10 cellular contexts compared by ENCODE assay signal in the genomic region with DNA sequence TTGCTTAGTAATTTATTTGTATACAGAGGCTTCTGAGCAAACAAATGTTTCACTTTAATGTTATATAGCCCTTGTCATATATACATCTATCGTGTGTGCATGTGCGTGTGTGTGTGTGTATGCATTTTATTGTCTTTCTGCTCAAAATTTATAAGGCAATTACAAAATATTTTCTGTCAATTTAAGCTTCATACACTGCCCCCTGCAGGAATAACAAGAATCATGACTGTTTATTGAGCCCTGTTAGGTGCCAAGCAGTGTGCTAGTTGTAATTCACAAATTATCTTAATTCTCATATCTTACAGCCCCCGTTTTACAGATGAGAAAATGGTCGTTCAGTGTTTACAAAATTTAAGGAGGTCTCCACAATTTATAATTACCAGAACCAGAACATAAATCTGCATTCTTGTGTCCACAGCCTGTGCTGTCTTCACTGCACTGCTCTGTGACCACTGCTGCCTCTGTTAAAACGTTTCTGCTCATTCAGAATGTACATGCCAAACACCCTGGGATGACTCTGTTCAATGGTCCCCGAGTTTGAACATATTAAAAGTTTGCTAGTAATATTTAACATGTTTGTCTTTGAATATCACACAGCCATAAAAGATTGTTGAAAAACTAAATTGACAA.
DNase-seq lines count a peak whose midpoint lies in the region; ATAC-seq, FAIRE-seq and TF ChIP-seq lines count a peak whose summit lies in the region.
"Had no signal": no experiment of that assay in that cellular context is flagged by ENCODE, and none has a peak within 500 bp of the region (broad histone marks: within the 10 kb centered on the region; RNA-seq: fewer than 3 reads in every experiment).

No MANE protein-coding gene starts in this region.

- no peaks in the 10 kb centered on the region for H3K79me1 ChIP-seq in mesenchymal stem cell (replicated peaks; ENCODE audit: low read length, poor library complexity, severe bottlenecking)

- H2BK120ac ChIP-seq in mesenchymal stem cell (ENCODE audit: low read depth, low read length) = no peak overlapping the region

- FAIRE-seq in bronchial epithelial cell (lab: Jason Lieb, UNC) = no peak

- no peak overlapping the region for H3K23ac ChIP-seq in mesenchymal stem cell (ENCODE audit: low read length in 2 of 2)

- H3K27me3 Mint-ChIP-seq in CD4-positive, CD25-positive, alpha-beta regulatory T cell = no peaks in the 10 kb centered on the region
- H3K27me3 Mint-ChIP-seq: activated T-helper 17 cell treated with anti-CD3 and anti-CD28 coated beads, Interleukin-2, amount 50 U/mL, for 72 hours had no signal

- H3K9me3 Mint-ChIP-seq in CD4-positive, CD25-positive, alpha-beta regulatory T cell = no peaks in the 10 kb centered on the region
- H3K9me3 Mint-ChIP-seq: activated T-helper 17 cell treated with anti-CD3 and anti-CD28 coated beads, Interleukin-2, amount 50 U/mL, for 72 hours had no signal

- no peak overlapping the region for H3K14ac ChIP-seq in mesenchymal stem cell (ENCODE audit: low read length in 2 of 2)

- ATAC-seq in CD4-positive, CD25-positive, alpha-beta regulatory T cell (ENCODE audit: low read depth in 2 of 2) = no peak
- ATAC-seq in GM21447 (IDR thresholded peaks at IDR 0.05; ENCODE audit: unreplicated experiment) = no peak
- ATAC-seq: activated T-helper 17 cell treated with anti-CD3 and anti-CD28 coated beads, Interleukin-2, amount 50 U/mL, for 72 hours had no signal

- H2BK12ac ChIP-seq in mesenchymal stem cell (ENCODE audit: low read length in 2 of 2) = no peak overlapping the region

- no peak overlapping the region for H3K18ac ChIP-seq in mesenchymal stem cell (ENCODE audit: low read depth in 1 of 2, low read length in 2 of 2)

- no peak overlapping the region for H3K9ac ChIP-seq in mesenchymal stem cell (ENCODE audit: low read length)

- no peak overlapping the region for H3K4me3 ChIP-seq in CD4-positive, CD25-positive, alpha-beta regulatory T cell (ENCODE audit: low read depth, low read length)
- H3K4me3 ChIP-seq in bronchial epithelial cell (ENCODE audit: low read depth, low read length) = no peak overlapping the region
- no peak overlapping the region for H3K4me3 ChIP-seq in mesenchymal stem cell (ENCODE audit: insufficient read depth in 1 of 2, low read depth in 1 of 2, low read length in 2 of 2)
- no peak overlapping the region for H3K4me3 ChIP-seq in suprapubic skin

- no peak overlapping the region for H2AFZ ChIP-seq in mesenchymal stem cell (ENCODE audit: low read depth, low read length)

- no peak overlapping the region for H4K8ac ChIP-seq in mesenchymal stem cell (ENCODE audit: low read length)

- H3K4me1 Mint-ChIP-seq in CD4-positive, CD25-positive, alpha-beta regulatory T cell = no peaks in the 10 kb centered on the region
- H3K4me1 Mint-ChIP-seq: activated T-helper 17 cell treated with anti-CD3 and anti-CD28 coated beads, Interleukin-2, amount 50 U/mL, for 72 hours had no signal

- H3K27me3 ChIP-seq in CD4-positive, CD25-positive, alpha-beta regulatory T cell (ENCODE audit: control insufficient read depth, insufficient read depth, low read length) = no peaks in the 10 kb centered on the region
- no peaks in the 10 kb centered on the region for H3K27me3 ChIP-seq in bronchial epithelial cell (ENCODE audit: control insufficient read depth, insufficient read depth, low read length)
- no peaks in the 10 kb centered on the region for H3K27me3 ChIP-seq in mesenchymal stem cell (ENCODE audit: control insufficient read depth in 1 of 2, insufficient read depth in 1 of 2, low read length in 2 of 2)
- no peaks in the 10 kb centered on the region for H3K27me3 ChIP-seq in suprapubic skin

- no peak overlapping the region for H3K27ac Mint-ChIP-seq in CD4-positive, CD25-positive, alpha-beta regulatory T cell
- H3K27ac Mint-ChIP-seq: activated T-helper 17 cell treated with anti-CD3 and anti-CD28 coated beads, Interleukin-2, amount 50 U/mL, for 72 hours had no signal

- TF ChIP-seq EP300 in suprapubic skin (IDR thresholded peaks at IDR 0.05) = no peak

- H3K27ac ChIP-seq in CD4-positive, CD25-positive, alpha-beta regulatory T cell (ENCODE audit: insufficient read depth, low read length, poor library complexity, severe bottlenecking) = no peak overlapping the region
- no peak overlapping the region for H3K27ac ChIP-seq in mesenchymal stem cell (ENCODE audit: low read length, poor library complexity, severe bottlenecking)
- H3K27ac ChIP-seq in suprapubic skin = no peak overlapping the region

- no peak overlapping the region for H3K4me2 ChIP-seq in mesenchymal stem cell (ENCODE audit: low read length, poor library complexity, severe bottlenecking)

- H4K91ac ChIP-seq in mesenchymal stem cell (ENCODE audit: low read length) = no peak overlapping the region

- no peak overlapping the region for H3K4me3 Mint-ChIP-seq in CD4-positive, CD25-positive, alpha-beta regulatory T cell
- H3K4me3 Mint-ChIP-seq: activated T-helper 17 cell treated with anti-CD3 and anti-CD28 coated beads, Interleukin-2, amount 50 U/mL, for 72 hours had no signal

- TF ChIP-seq CTCF in bronchial epithelial cell (IDR thresholded peaks at IDR 0.05; ENCODE audit: insufficient read depth, low read length, severe bottlenecking) (peak; percentile 20), suprapubic skin (IDR thresholded peaks at IDR 0.05) (no peak)

- H3K4ac ChIP-seq in mesenchymal stem cell (ENCODE audit: low read depth in 1 of 2, low read length in 2 of 2) = no peak overlapping the region

- DNase-seq in CD4-positive, CD25-positive, alpha-beta regulatory T cell = peak in 2 of 3 donors; percentile 16 to 50
- DNase-seq in Kasumi-1 (lab: John Stamatoyannopoulos, UW) (peak; percentile 11 to 20), bronchial epithelial cell (ENCODE audit: low read depth) (peak; percentile 23), mesenchymal stem cell (peak; percentile 6), suprapubic skin (ENCODE audit: low spot score in 2 of 2) (no peak), midbrain (lab: John Stamatoyannopoulos, UW) (no peak), NCI-H1694 treated with DMSO at 0.1 percent for 48 hours (lab: John Stamatoyannopoulos, UW) (no peak)
- DNase-seq: KG1 had no signal

- no peaks in the 10 kb centered on the region for H3K4me1 ChIP-seq in CD4-positive, CD25-positive, alpha-beta regulatory T cell (ENCODE audit: control insufficient read depth, insufficient read depth, low read length, poor library complexity, severe bottlenecking)
- H3K4me1 ChIP-seq in mesenchymal stem cell (ENCODE audit: control insufficient read depth, insufficient read depth, low read depth, low read length) (no peaks in the 10 kb centered on the region), suprapubic skin (no peaks in the 10 kb centered on the region)

- H3K36me3 Mint-ChIP-seq in CD4-positive, CD25-positive, alpha-beta regulatory T cell = no peaks in the 10 kb centered on the region

- H2BK5ac ChIP-seq in mesenchymal stem cell (ENCODE audit: low read depth, low read length, poor library complexity, severe bottlenecking) = no peak overlapping the region

- no peak for TF ChIP-seq POLR2A in suprapubic skin (IDR thresholded peaks at IDR 0.05)

- H3K36me3 ChIP-seq in CD4-positive, CD25-positive, alpha-beta regulatory T cell (ENCODE audit: control insufficient read depth, insufficient read depth, low read length) = no peaks in the 10 kb centered on the region
- H3K36me3 ChIP-seq in bronchial epithelial cell (ENCODE audit: control insufficient read depth, insufficient read depth, low read length) (no peaks in the 10 kb centered on the region), mesenchymal stem cell (ENCODE audit: control insufficient read depth in 1 of 2, insufficient read depth in 2 of 2, low read depth in 1 of 2, low read length in 2 of 2) (no peaks in the 10 kb centered on the region), suprapubic skin (no peaks in the 10 kb centered on the region)

- 45% methylated on average over 3 of the region's 6 CpGs for WGBS in mesenchymal stem cell
- WGBS in suprapubic skin = 38% methylated on average over 6 of the region's 6 CpGs

- no peaks in the 10 kb centered on the region for H3K9me3 ChIP-seq in CD4-positive, CD25-positive, alpha-beta regulatory T cell (ENCODE audit: control insufficient read depth in 2 of 2, low read length in 2 of 2)
- H3K9me3 ChIP-seq in mesenchymal stem cell (ENCODE audit: control insufficient read depth, low read length) (no peaks in the 10 kb centered on the region), suprapubic skin (no peaks in the 10 kb centered on the region)

- no peak overlapping the region for H2BK15ac ChIP-seq in mesenchymal stem cell (ENCODE audit: low read depth, poor library complexity, severe bottlenecking)

- H2AK5ac ChIP-seq in mesenchymal stem cell (ENCODE audit: low read length, severe bottlenecking) = no peak overlapping the region

Comparison
In these comparisons a context has a peak if more than half of its experiments do, and no peak if none do; other contexts are left out.
1. DNase-seq: peak in CD4-positive, CD25-positive, alpha-beta regulatory T cell (2 of 3), Kasumi-1 (2 of 2), bronchial epithelial cell (single experiment) and mesenchymal stem cell (single experiment); none in suprapubic skin (0 of 2), midbrain (single experiment) and NCI-H1694 treated with DMSO at 0.1 percent for 48 hours (single experiment).